12 cellular contexts compared by ENCODE assay signal in the genomic region with DNA sequence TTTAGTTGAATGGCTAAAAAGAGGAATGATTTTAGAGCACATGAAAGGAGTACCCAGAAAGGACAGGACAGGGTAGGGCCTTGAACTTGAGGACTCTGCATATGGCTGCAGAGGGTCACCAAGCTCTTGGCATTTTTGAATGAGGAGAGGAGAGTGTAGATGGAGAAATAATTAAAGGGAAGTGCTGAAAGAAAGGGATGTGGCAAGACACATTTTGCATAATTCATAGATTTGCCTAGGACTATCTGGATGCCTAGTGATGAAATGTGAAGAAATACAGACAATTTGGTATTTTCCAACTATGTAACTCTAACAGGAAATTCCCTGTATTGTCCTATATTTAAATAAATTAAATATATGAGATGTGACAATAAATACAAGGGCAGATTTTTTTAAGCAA. TPM values are rescaled to one million over a fixed set of nuclear protein-coding genes. Genes with fewer than 3 reads are reported as not detected.
DNase-seq lines count a peak whose midpoint lies in the region; ATAC-seq, FAIRE-seq and TF ChIP-seq lines count a peak whose summit lies in the region.
"Had no signal": no experiment of that assay in that cellular context is flagged by ENCODE, and none has a peak within 500 bp of the region (broad histone marks: within the 10 kb centered on the region; RNA-seq: fewer than 3 reads in every experiment).

No MANE protein-coding gene starts in this region.

- H4K20me1 ChIP-seq in BLaER1, result no peaks in the 10 kb centered on the region

- H3K4me1 ChIP-seq in BLaER1 (peaks cover 31% of the 10 kb centered on the region), vagina (peaks cover 15% of the 10 kb centered on the region)
- H3K4me1 ChIP-seq: testis had no signal

- H3K9me3 ChIP-seq in BLaER1 (no peaks in the 10 kb centered on the region), vagina (no peaks in the 10 kb centered on the region)
- H3K9me3 ChIP-seq: testis had no signal

- H3K27me3 ChIP-seq in BLaER1 (no peaks in the 10 kb centered on the region), vagina (no peaks in the 10 kb centered on the region)
- H3K27me3 ChIP-seq: testis had no signal

- no peaks in the 10 kb centered on the region for H3K36me3 ChIP-seq in BLaER1
- H3K36me3 ChIP-seq in vagina, result no peaks in the 10 kb centered on the region

- no peak overlapping the region for H3K9ac ChIP-seq in BLaER1

- H3K4me2 ChIP-seq in BLaER1, result peak overlapping the region; percentile 63

- no peak for TF ChIP-seq POLR2A in NB4 (IDR thresholded peaks at IDR 0.05; ENCODE audit: extremely low read depth, insufficient read length)
- no peak for TF ChIP-seq POLR2A in vagina (IDR thresholded peaks at IDR 0.05)

- H3K27ac ChIP-seq in BLaER1 (no peak overlapping the region), vagina (no peak overlapping the region)
- H3K27ac ChIP-seq: testis had no signal

- intact Hi-C loops in vagina (cut with DNase I), result loop anchor here (5.0 kb wide), 1 partner anchor 328 kb away; a partner anchor contains a TSS

- peak; percentile 82 for DNase-seq in NB4 (ENCODE audit: low read depth)
- DNase-seq in fibroblast of peridontal ligament (ENCODE audit: extremely low read depth), result peak; percentile 49
- no peak for DNase-seq in stimulated activated naive CD4-positive, alpha-beta T cell treated with Interleukin-2 at 50 U/mL for 16 hours (lab: John Stamatoyannopoulos, UW)
- DNase-seq in vagina (ENCODE audit: extremely low spot score in 2 of 2), result no peak
- no peak for DNase-seq in frontal cortex (ENCODE audit: low spot score in 2 of 2)
- no peak for DNase-seq in NCI-H526 treated with DMSO at 0.1 percent for 48 hours (lab: John Stamatoyannopoulos, UW)
- DNase-seq: left cardiac atrium; NCI-H345; stimulated activated CD4-positive, alpha-beta T cell treated with anti-CD3 and anti-CD28 coated beads, Interleukin-4, amount 100 ng/mL, for 1 hour; testis had no signal

- H3K4me3 ChIP-seq in BLaER1 (no peak overlapping the region), NB4 (ENCODE audit: low read depth, low read length) (no peak overlapping the region), vagina (no peak overlapping the region)
- H3K4me3 ChIP-seq: testis had no signal

- TF ChIP-seq CTCF in NB4 (IDR thresholded peaks at IDR 0.05; ENCODE audit: low read depth, low read length), result no peak
- no peak for TF ChIP-seq CTCF in vagina (IDR thresholded peaks at IDR 0.05)

- FAIRE-seq in frontal cortex (lab: Jason Lieb, UNC), result no peak

- ATAC-seq in GM21529 (IDR thresholded peaks at IDR 0.05; ENCODE audit: unreplicated experiment), result peak; percentile 14

RNA-seq across cellular contexts. Expression of a gene that starts 27.5 kb away (rescaled TPM):
- total RNA-seq in vagina, result 30.0 TPM
- 16.7 TPM for total RNA-seq in frontal cortex

Comparison
In these comparisons a context has a peak if more than half of its experiments do, and no peak if none do; other contexts are left out.
1. DNase-seq: peak in NB4 (single experiment) and fibroblast of peridontal ligament (single experiment); none in stimulated activated naive CD4-positive, alpha-beta T cell treated with Interleukin-2 at 50 U/mL for 16 hours (single experiment), vagina (0 of 2), frontal cortex (0 of 2) and NCI-H526 treated with DMSO at 0.1 percent for 48 hours (single experiment).